In the genomic region with DNA sequence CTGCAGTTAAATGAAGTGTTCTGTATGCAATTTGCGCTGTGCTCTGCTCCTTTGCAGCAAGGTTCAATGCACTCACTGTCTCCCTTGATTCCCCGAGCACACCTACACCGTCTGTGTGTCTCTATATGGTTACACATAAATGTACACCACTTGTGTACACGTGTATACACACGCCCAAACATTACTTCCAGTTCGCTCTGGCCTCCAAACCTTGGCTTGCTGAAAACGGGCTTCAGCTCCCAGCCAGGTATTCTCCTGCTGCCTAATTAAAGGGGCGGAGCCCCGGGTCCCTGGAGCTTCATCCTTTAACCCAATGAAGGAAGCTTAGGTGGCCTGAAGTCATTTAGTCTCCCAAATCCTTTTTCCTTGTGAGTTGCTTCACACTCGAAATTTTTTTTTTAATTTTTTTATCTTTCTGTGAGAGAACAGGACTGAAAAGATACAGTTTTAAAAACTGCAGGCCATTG, we compare ENCODE assay signal across 12 cellular contexts. TPM values are rescaled to one million over a fixed set of nuclear protein-coding genes. Genes with fewer than 3 reads are reported as not detected.
DNase-seq lines count a peak whose midpoint lies in the region; ATAC-seq and TF ChIP-seq lines count a peak whose summit lies in the region.
"Had no signal": no experiment of that assay in that cellular context is flagged by ENCODE, and none has a peak within 500 bp of the region (broad histone marks: within the 10 kb centered on the region; RNA-seq: fewer than 3 reads in every experiment).

No MANE protein-coding gene starts in this region.

- peaks cover 10% of the 10 kb centered on the region; the same call in 1 of the 2 replicates for H3K4me1 ChIP-seq in HEK293 (ENCODE audit: control insufficient read depth, insufficient read depth, low read length)
- peaks cover 14% of the 10 kb centered on the region for H3K4me1 ChIP-seq in endocrine pancreas (ENCODE audit: control insufficient read depth, insufficient read depth, low read length)
- peaks cover 3 to 12% of the 10 kb centered on the region in 2 donors for H3K4me1 ChIP-seq in neuronal stem cell (ENCODE audit: control insufficient read depth in 2 of 2, insufficient read depth in 1 of 2, low read depth in 1 of 2, low read length in 2 of 2)

- H3K27me3 ChIP-seq in endocrine pancreas (ENCODE audit: control insufficient read depth, insufficient read depth, low read length) (no peaks in the 10 kb centered on the region), neuronal stem cell (ENCODE audit: control insufficient read depth in 3 of 3, insufficient read depth in 3 of 3, low read depth in 1 of 3, low read length in 3 of 3) (peaks cover 27 to 98% (median 78%) of the 10 kb centered on the region in 3 experiments)

- H3K27ac ChIP-seq in HEK293 (ENCODE audit: extremely low read depth, low read depth, low read length) (peak overlapping the region; percentile 63; the same call in 1 of the 2 replicates), neuronal stem cell (replicated peaks; ENCODE audit: low read length) (no peak overlapping the region)

- no peak overlapping the region for H3K14ac ChIP-seq in neuronal stem cell (ENCODE audit: low read length)

- H2AK5ac ChIP-seq in neuronal stem cell (ENCODE audit: low read depth, low read length): no peak overlapping the region

- H3K36me3 ChIP-seq in HEK293 (ENCODE audit: control insufficient read depth in 2 of 2, insufficient read depth in 1 of 2, low read length in 2 of 2) (peaks cover 0 to 4% of the 10 kb centered on the region in 2 experiments; a peak in 1 of 3 replicates), endocrine pancreas (ENCODE audit: control insufficient read depth, insufficient read depth, low read length) (peaks cover 10% of the 10 kb centered on the region), neuronal stem cell (replicated peaks in 1 of 2; ENCODE audit: control insufficient read depth in 2 of 2, insufficient read depth in 2 of 2, low read length in 2 of 2) (no peaks in the 10 kb centered on the region)

- no peak overlapping the region for H4K8ac ChIP-seq in neuronal stem cell (ENCODE audit: low read depth, low read length)

- no peak for TF ChIP-seq CTCF in HEK293 (tag by site-specific recombination; IDR thresholded peaks at IDR 0.05)

- no peak overlapping the region for H2BK5ac ChIP-seq in neuronal stem cell (ENCODE audit: low read length)

- H3K79me1 ChIP-seq in neuronal stem cell (ENCODE audit: low read depth, low read length): no peaks in the 10 kb centered on the region

- H3K18ac ChIP-seq in neuronal stem cell (ENCODE audit: low read length): no peak overlapping the region

- no peak overlapping the region for H2BK120ac ChIP-seq in neuronal stem cell (ENCODE audit: low read depth, low read length)

- WGBS in neuronal stem cell (ENCODE audit: extremely low coverage in 2 of 2, insufficient read length in 2 of 2, insufficient replicate concordance in 1 of 2), 2 donors: no CpG with 5 or more reads among the region's 10 CpGs

- no peak overlapping the region for H3K4me2 ChIP-seq in neuronal stem cell (ENCODE audit: insufficient read depth, low read length, poor library complexity, severe bottlenecking)

- DNase-seq in NCI-H187 treated with DMSO at 0.1 percent for 48 hours (lab: John Stamatoyannopoulos, UW) (peak; percentile 42), neuronal stem cell (ENCODE audit: low spot score) (no peak), iPS-NIHi7 (ENCODE audit: extremely low spot score) (no peak)
- DNase-seq: activated naive CD4-positive, alpha-beta T cell treated with Interleukin-2 at 50 U/mL for 16 hours; Right ventricle myocardium superior; stimulated activated CD4-positive, alpha-beta T cell treated with anti-CD3 and anti-CD28 coated beads, Interleukin-4, amount 100 ng/mL, for 24 hours; stimulated activated naive CD8-positive, alpha-beta T cell treated with anti-CD3 and anti-CD28 coated beads, Interleukin-15, amount 100 ng/mL, for 72 hours had no signal

- CTCF ChIA-PET in HEK293 (lab: Yijun Ruan, JAX): interaction anchor here (0.8 to 1.7 kb wide), 2 partner anchors 29 to 425 kb away, joined by 3 to 6 read pairs; no protein-coding TSS in a partner anchor

- H3K23ac ChIP-seq in neuronal stem cell (ENCODE audit: low read depth, low read length, poor library complexity): peak overlapping the region; percentile 59

- H2BK15ac ChIP-seq in neuronal stem cell (ENCODE audit: low read length): no peak overlapping the region

- H3K9me3 ChIP-seq in HEK293 (ENCODE audit: control insufficient read depth, insufficient read depth, low read depth, low read length) (no peaks in the 10 kb centered on the region), endocrine pancreas (ENCODE audit: control insufficient read depth, low read length) (no peaks in the 10 kb centered on the region), neuronal stem cell (replicated peaks in 1 of 2; ENCODE audit: control insufficient read depth in 2 of 2, insufficient read depth in 1 of 2, low read depth in 1 of 2, low read length in 2 of 2) (peaks cover 0 to 4% of the 10 kb centered on the region in 2 donors)

- H3K4me3 ChIP-seq in HEK293 (ENCODE audit: low read depth, low read length) (peak overlapping the region; percentile 36), endocrine pancreas (ENCODE audit: control insufficient read depth, insufficient read depth, low read length) (peak overlapping the region; percentile 72), neuronal stem cell (ENCODE audit: low read length in 2 of 2) (no peak overlapping the region)

- no peak overlapping the region for H2BK12ac ChIP-seq in neuronal stem cell (ENCODE audit: low read length)

- H3K9ac ChIP-seq in endocrine pancreas (ENCODE audit: control insufficient read depth, insufficient read depth, low read length) (peak overlapping the region; percentile 91), neuronal stem cell (ENCODE audit: low read depth, low read length, poor library complexity) (peak overlapping the region; percentile 39)

- POLR2A ChIA-PET in HEK293 (lab: Yijun Ruan, JAX): interaction anchor here (1.0 to 1.2 kb wide), 2 partner anchors 9 to 34 kb away, joined by 3 to 5 read pairs; no protein-coding TSS in a partner anchor

- no peak overlapping the region for H2AFZ ChIP-seq in neuronal stem cell (ENCODE audit: low read length)

- H3K4ac ChIP-seq in neuronal stem cell (ENCODE audit: low read length): no peak overlapping the region

- H4K91ac ChIP-seq in neuronal stem cell (ENCODE audit: low read depth, low read length, poor library complexity): no peak overlapping the region

- no peak for ATAC-seq in HG02571 (IDR thresholded peaks at IDR 0.05; ENCODE audit: unreplicated experiment)
- no peak for ATAC-seq in HG03565 (IDR thresholded peaks at IDR 0.05; ENCODE audit: unreplicated experiment)
- ATAC-seq: stimulated activated naive CD8-positive, alpha-beta T cell treated with anti-CD3 and anti-CD28 coated beads, Interleukin-15, amount 100 ng/mL, for 72 hours had no signal

TF ChIP-seq in HEK293, 187 proteins besides CTCF, POLR2A, EP300 and RAD21:
- no peak for TF ChIP-seq ZNF426 (tag by site-specific recombination; IDR thresholded peaks at IDR 0.05)
- no peak for TF ChIP-seq ZNF311 (tag by site-specific recombination; IDR thresholded peaks at IDR 0.05; ENCODE audit: borderline replicate concordance)
- TF ChIP-seq ZNF335 (tag by site-specific recombination; conservative IDR thresholded peaks at IDR 0.05): no peak
- TF ChIP-seq, protein P1, sequence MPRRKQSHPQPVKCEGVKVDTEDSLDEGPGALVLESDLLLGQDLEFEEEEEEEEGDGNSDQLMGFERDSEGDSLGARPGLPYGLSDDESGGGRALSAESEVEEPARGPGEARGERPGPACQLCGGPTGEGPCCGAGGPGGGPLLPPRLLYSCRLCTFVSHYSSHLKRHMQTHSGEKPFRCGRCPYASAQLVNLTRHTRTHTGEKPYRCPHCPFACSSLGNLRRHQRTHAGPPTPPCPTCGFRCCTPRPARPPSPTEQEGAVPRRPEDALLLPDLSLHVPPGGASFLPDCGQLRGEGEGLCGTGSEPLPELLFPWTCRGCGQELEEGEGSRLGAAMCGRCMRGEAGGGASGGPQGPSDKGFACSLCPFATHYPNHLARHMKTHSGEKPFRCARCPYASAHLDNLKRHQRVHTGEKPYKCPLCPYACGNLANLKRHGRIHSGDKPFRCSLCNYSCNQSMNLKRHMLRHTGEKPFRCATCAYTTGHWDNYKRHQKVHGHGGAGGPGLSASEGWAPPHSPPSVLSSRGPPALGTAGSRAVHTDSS (tag by site-specific recombination; IDR thresholded peaks at IDR 0.05): no peak

RNA-seq across cellular contexts. Expression of a gene that starts 4.6 kb away (rescaled TPM):
- not detected for polyA plus RNA-seq in neuronal stem cell (2013, experiment 1 of 2)
- not detected for polyA plus RNA-seq in neuronal stem cell (2013, experiment 2 of 2)
- polyA plus RNA-seq: IgD-negative memory B cell had no signal

Comparison
In these comparisons a context has a peak if more than half of its experiments do, and no peak if none do; other contexts are left out.
1. H3K4me3 ChIP-seq: peak in HEK293 (single experiment) and endocrine pancreas (single experiment); none in neuronal stem cell (0 of 2).